In the genomic region with DNA sequence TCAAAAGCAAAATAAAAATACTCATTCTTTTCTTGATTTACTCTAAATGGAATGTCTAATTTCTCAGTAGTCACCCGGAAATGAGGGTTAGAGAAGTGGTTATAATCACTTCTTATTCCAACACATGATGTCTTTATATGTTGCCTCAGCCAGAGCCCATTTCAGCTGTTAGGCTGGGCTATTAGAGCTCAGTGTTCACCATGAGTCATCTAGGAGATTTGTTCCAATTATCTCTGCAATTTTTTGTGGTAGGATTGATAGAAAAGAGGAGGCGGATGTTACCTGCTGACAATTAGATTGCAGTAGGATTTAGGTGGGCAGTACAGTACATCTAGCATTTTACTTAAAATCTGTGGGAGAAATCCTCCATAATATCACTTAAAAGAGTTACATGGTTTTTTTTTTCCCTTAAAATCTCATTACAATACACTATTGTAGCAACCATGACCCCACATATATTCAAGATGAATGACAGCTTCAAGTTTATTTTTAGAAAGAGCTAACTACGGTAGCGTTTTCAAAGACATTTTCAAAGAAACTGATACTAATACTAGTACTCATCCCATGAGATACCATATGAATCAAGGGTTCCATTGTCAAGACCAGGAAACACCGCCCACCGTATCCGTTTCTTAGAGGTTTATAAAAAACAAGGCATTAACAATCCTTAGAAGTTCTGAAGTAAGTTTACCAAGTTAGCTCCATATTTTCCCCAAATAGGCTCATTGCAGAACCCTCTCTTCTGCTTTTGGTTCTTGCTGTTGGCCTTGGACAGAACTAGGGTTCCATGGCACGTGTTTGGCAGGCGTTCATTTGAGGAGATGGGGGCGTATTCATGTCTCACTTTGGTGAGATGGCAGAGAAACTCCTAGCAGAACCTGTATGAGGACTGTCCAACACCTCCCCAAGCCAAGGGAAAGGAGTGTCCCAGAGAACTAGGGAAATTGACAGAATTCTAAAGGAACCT, we compare ENCODE assay signal across 10 cellular contexts. TPM values are rescaled to one million over a fixed set of nuclear protein-coding genes. Genes with fewer than 3 reads are reported as not detected.
DNase-seq lines count a peak whose midpoint lies in the region; ATAC-seq, FAIRE-seq and TF ChIP-seq lines count a peak whose summit lies in the region.
"Had no signal": no experiment of that assay in that cellular context is flagged by ENCODE, and none has a peak within 500 bp of the region (broad histone marks: within the 10 kb centered on the region; RNA-seq: fewer than 3 reads in every experiment).

No MANE protein-coding gene starts in this region.

- H3K9me3 Mint-ChIP-seq in CD14-positive monocyte: peaks cover 0 to 4% (median 0%) of the 10 kb centered on the region in 7 donors

- no peak for FAIRE-seq in H54 (lab: Jason Lieb, UNC)
- FAIRE-seq: GM12891 had no signal

- no peak for TF ChIP-seq CTCF in foreskin fibroblast (IDR thresholded peaks at IDR 0.05; ENCODE audit: low read depth, low read length)
- no peak for TF ChIP-seq CTCF in CD14-positive monocyte (IDR thresholded peaks at IDR 0.05)

- peak; percentile 78 to 80 for ATAC-seq in activated CD4-positive, CD25-positive, alpha-beta regulatory T cell treated with anti-CD3 and anti-CD28 coated beads, Interleukin-2, amount 50 U/mL, for 24 hours
- ATAC-seq in GM21515 (IDR thresholded peaks at IDR 0.05; ENCODE audit: unreplicated experiment): no peak

- peak; percentile 21 to 32 for DNase-seq in activated CD4-positive, alpha-beta T cell treated with anti-CD3 and anti-CD28 coated beads for 24 hours (ENCODE audit: low read depth in 2 of 2)
- no peak for DNase-seq in activated CD4-positive, alpha-beta T cell treated with anti-CD3 and anti-CD28 coated beads, Interleukin-2, amount 50 U/mL, for 1 hour
- DNase-seq in foreskin fibroblast: peak; percentile 63 to 82
- DNase-seq in stimulated activated CD4-positive, alpha-beta T cell treated with anti-CD3 and anti-CD28 coated beads, Interleukin-4, amount 100 ng/mL, for 48 hours (ENCODE audit: low read depth in 2 of 2): peak; percentile 38 to 54
- DNase-seq in H54 (ENCODE audit: insufficient read length, low spot score): no peak
- DNase-seq in CD14-positive monocyte (ENCODE audit: low spot score): no peak

- TF ChIP-seq POLR2A in H54 (IDR thresholded peaks at IDR 0.05; ENCODE audit: low read depth, low read length): no peak

- intact Hi-C loops in CD14-positive monocyte (cut with micrococcal nuclease): no loop called here

- peaks cover 13% of the 10 kb centered on the region for H3K4me1 Mint-ChIP-seq in CD14-positive monocyte

- no peaks in the 10 kb centered on the region for H3K36me3 Mint-ChIP-seq in CD14-positive monocyte

- no peak overlapping the region for H3K4me3 Mint-ChIP-seq in CD14-positive monocyte

- H3K4me3 ChIP-seq in foreskin fibroblast (ENCODE audit: low read depth in 1 of 2, low read length in 2 of 2): no peak overlapping the region

- no peak overlapping the region for H3K27ac Mint-ChIP-seq in CD14-positive monocyte

- H3K27me3 Mint-ChIP-seq in CD14-positive monocyte (ENCODE audit: low read depth in 3 of 3): peaks cover 6 to 14% (median 13%) of the 10 kb centered on the region in 3 donors

RNA-seq across cellular contexts. Expression of gene CPA2, which starts 10.4 kb away (rescaled TPM):
- not detected for polyA plus RNA-seq in CD14-positive monocyte
- polyA plus RNA-seq: HepG2 had no signal

RNA-seq across cellular contexts. Expression of gene CPA4, which starts 15.9 kb away (rescaled TPM):
- not detected for polyA plus RNA-seq in CD14-positive monocyte

Comparison
In these comparisons a context has a peak if more than half of its experiments do, and no peak if none do; other contexts are left out.
1. DNase-seq: peak in activated CD4-positive, alpha-beta T cell treated with anti-CD3 and anti-CD28 coated beads for 24 hours (2 of 2), foreskin fibroblast (2 of 2) and stimulated activated CD4-positive, alpha-beta T cell treated with anti-CD3 and anti-CD28 coated beads, Interleukin-4, amount 100 ng/mL, for 48 hours (2 of 2); none in activated CD4-positive, alpha-beta T cell treated with anti-CD3 and anti-CD28 coated beads, Interleukin-2, amount 50 U/mL, for 1 hour (single experiment), H54 (single experiment) and CD14-positive monocyte (single experiment).